16 cellular contexts compared by ENCODE assay signal in genomic region chr4:31097999-31098398, GRCh38.
DNase-seq lines count a peak whose midpoint lies in the region; ATAC-seq and TF ChIP-seq lines count a peak whose summit lies in the region.
"Had no signal": no experiment of that assay in that cellular context is flagged by ENCODE, and none has a peak within 500 bp of the region (broad histone marks: within the 10 kb centered on the region; RNA-seq: fewer than 3 reads in every experiment).

No MANE protein-coding gene starts in this region.

- no peak overlapping the region for H3K27ac Mint-ChIP-seq in activated CD4-positive, alpha-beta T cell treated with anti-CD3 and anti-CD28 coated beads, Interleukin-2, amount 10 ng/mL, durations not matched to agents 7 days and 5 days
- H3K27ac Mint-ChIP-seq: CD4-positive, alpha-beta memory T cell had no signal

- H3K9me2 ChIP-seq in HCT116 (ENCODE audit: insufficient read depth) (no peaks in the 10 kb centered on the region), SU-DHL-6 (replicated peaks; ENCODE audit: insufficient read depth, low read length) (no peaks in the 10 kb centered on the region)

- H3K27ac ChIP-seq in HCT116 (ENCODE audit: low read depth, low read length) (peak overlapping the region; percentile 90; the same call in 1 of the 2 replicates), SU-DHL-6 (ENCODE audit: low read depth, low read length) (no peak overlapping the region)
- H3K27ac ChIP-seq: GM23248 had no signal

- H3K36me3 Mint-ChIP-seq in activated CD4-positive, alpha-beta T cell treated with anti-CD3 and anti-CD28 coated beads, Interleukin-2, amount 10 ng/mL, durations not matched to agents 7 days and 5 days (ENCODE audit: low read depth): no peaks in the 10 kb centered on the region
- H3K36me3 Mint-ChIP-seq: CD4-positive, alpha-beta memory T cell had no signal

- intact Hi-C loops in HCT116 (cut with micrococcal nuclease): no loop called here

- ATAC-seq in HCT116: no peak
- no peak for ATAC-seq in activated CD4-positive, CD25-positive, alpha-beta regulatory T cell treated with anti-CD3 and anti-CD28 coated beads, Interleukin-2, amount 50 U/mL, for 24 hours

- no peaks in the 10 kb centered on the region for H3K27me3 Mint-ChIP-seq in activated CD4-positive, alpha-beta T cell treated with anti-CD3 and anti-CD28 coated beads, Interleukin-2, amount 10 ng/mL, durations not matched to agents 7 days and 5 days
- H3K27me3 Mint-ChIP-seq: CD4-positive, alpha-beta memory T cell had no signal

- H3K4me3 Mint-ChIP-seq in activated CD4-positive, alpha-beta T cell treated with anti-CD3 and anti-CD28 coated beads, Interleukin-2, amount 10 ng/mL, durations not matched to agents 7 days and 5 days: no peak overlapping the region
- H3K4me3 Mint-ChIP-seq: CD4-positive, alpha-beta memory T cell had no signal

- H3K27me3 ChIP-seq in HCT116 (ENCODE audit: insufficient read depth, low read length) (no peaks in the 10 kb centered on the region), SU-DHL-6 (ENCODE audit: low read length) (no peaks in the 10 kb centered on the region)

- CTCF ChIA-PET in HCT116 (lab: Charles Lee): no interaction called here
- CTCF ChIA-PET in activated CD4-positive, alpha-beta T cell treated with anti-CD3 and anti-CD28 coated beads, Interleukin-2, amount 10 ng/mL, durations not matched to agents 7 days and 5 days (lab: Charles Lee): no interaction called here

- no peaks in the 10 kb centered on the region for H3F3A ChIP-seq in SU-DHL-6 (ENCODE audit: insufficient read depth)

- H3K4me1 ChIP-seq in HCT116 (ENCODE audit: control insufficient read depth in 1 of 2, insufficient read depth in 2 of 2, low read length in 2 of 2): peaks cover 75 to 90% of the 10 kb centered on the region in 2 experiments

- H3K4me3 ChIP-seq in HCT116 (replicated peaks in 1 of 2; ENCODE audit: low read depth in 1 of 2, low read length in 2 of 2) (no peak overlapping the region), SU-DHL-6 (ENCODE audit: insufficient read depth, low read length, poor library complexity, severe bottlenecking) (no peak overlapping the region)
- H3K4me3 ChIP-seq: GM23248 had no signal

- H3K9me3 ChIP-seq in HCT116 (ENCODE audit: control insufficient read depth in 1 of 2, insufficient read depth in 1 of 2, low read depth in 1 of 2, low read length in 2 of 2) (no peaks in the 10 kb centered on the region), SU-DHL-6 (ENCODE audit: insufficient read depth, low read length) (no peaks in the 10 kb centered on the region)

- TF ChIP-seq POLR2A in HCT116 (IDR thresholded peaks at IDR 0.05; ENCODE audit: borderline replicate concordance, extremely low read depth, insufficient read depth, insufficient read length) (no peak), erythroblast (IDR thresholded peaks at IDR 0.05; ENCODE audit: low read length) (no peak)

- H3K9ac ChIP-seq in HCT116 (ENCODE audit: low read length) (no peak overlapping the region), SU-DHL-6 (ENCODE audit: low read length) (no peak overlapping the region)
- H3K9ac ChIP-seq: GM23248 had no signal

- no peaks in the 10 kb centered on the region for H4K20me1 ChIP-seq in HCT116 (ENCODE audit: insufficient read depth)
- H4K20me1 ChIP-seq in SU-DHL-6 (ENCODE audit: low read depth, low read length): no peaks in the 10 kb centered on the region

- H2AFZ ChIP-seq in HCT116 (ENCODE audit: low read depth, low read length, poor library complexity, severe bottlenecking) (no peak overlapping the region), SU-DHL-6 (ENCODE audit: low read depth, low read length, severe bottlenecking) (peak overlapping the region; percentile 28)
- H2AFZ ChIP-seq: GM23248 had no signal

- DNase-seq in HCT116 (ENCODE audit: low read depth, low spot score): no peak
- DNase-seq in foreskin melanocyte: peak; percentile 46
- DNase-seq in activated CD4-positive, alpha-beta T cell treated with anti-CD3 and anti-CD28 coated beads, Interleukin-2, amount 10 ng/mL, durations not matched to agents 7 days and 5 days: no peak
- no peak for DNase-seq in erythroblast (lab: John Stamatoyannopoulos, UW)
- DNase-seq: C1 segment of cervical spinal cord, Calu3, COR-L47, DMS53, DMS79 treated with DMSO at 0.1 percent for 48 hours, GF-D8, GM23248, H7, HCEC 1CT had no signal

- H3K36me3 ChIP-seq in HCT116 (ENCODE audit: control insufficient read depth in 1 of 2, insufficient read depth in 2 of 2, low read length in 2 of 2): peaks cover 0 to 6% of the 10 kb centered on the region in 2 experiments; a peak in 1 of 4 replicates
- H3K36me3 ChIP-seq in SU-DHL-6 (ENCODE audit: low read length): no peaks in the 10 kb centered on the region

- H3K4me1 Mint-ChIP-seq in activated CD4-positive, alpha-beta T cell treated with anti-CD3 and anti-CD28 coated beads, Interleukin-2, amount 10 ng/mL, durations not matched to agents 7 days and 5 days: no peaks in the 10 kb centered on the region
- H3K4me1 Mint-ChIP-seq: CD4-positive, alpha-beta memory T cell had no signal

- no peaks in the 10 kb centered on the region for H3K9me3 Mint-ChIP-seq in activated CD4-positive, alpha-beta T cell treated with anti-CD3 and anti-CD28 coated beads, Interleukin-2, amount 10 ng/mL, durations not matched to agents 7 days and 5 days

- BruUV-seq in HCT116 (replicated peaks; lab: Mats Ljungman, UMichigan): no TSS peak

- POLR2A ChIA-PET in HCT116 (lab: Charles Lee): no interaction called here
- POLR2A ChIA-PET in activated CD4-positive, alpha-beta T cell treated with anti-CD3 and anti-CD28 coated beads, Interleukin-2, amount 10 ng/mL, durations not matched to agents 7 days and 5 days (lab: Charles Lee): no interaction called here

- TF ChIP-seq CTCF in HCT116 (IDR thresholded peaks at IDR 0.05 in 2 of 3, conservative IDR thresholded peaks at IDR 0.05 in 1 of 3; ENCODE audit: borderline replicate concordance in 1 of 3, insufficient read depth in 1 of 3, low read depth in 2 of 3, low read length in 2 of 3): no peak
- no peak for TF ChIP-seq CTCF in SU-DHL-6 (IDR thresholded peaks at IDR 0.05; ENCODE audit: insufficient read depth, low read length, poor library complexity, severe bottlenecking)

- TF ChIP-seq RAD21 in HCT116 (IDR thresholded peaks at IDR 0.05; ENCODE audit: low read depth): no peak

- RAD21 ChIA-PET in HCT116 (lab: Charles Lee; ENCODE audit: low non-redundant PET in 1 of 2, low total read pairs in 2 of 2, uncharacterized antibody in 2 of 2, unreplicated experiment in 2 of 2): no interaction called here

- H3K79me2 ChIP-seq in HCT116 (ENCODE audit: insufficient read depth, low read length): peaks cover 73% of the 10 kb centered on the region
- no peaks in the 10 kb centered on the region for H3K79me2 ChIP-seq in SU-DHL-6 (ENCODE audit: insufficient read depth, low read length)

- H3K4me2 ChIP-seq in HCT116 (ENCODE audit: low read length) (no peak overlapping the region), SU-DHL-6 (ENCODE audit: low read depth, low read length, poor library complexity, severe bottlenecking) (no peak overlapping the region)

TF ChIP-seq in HCT116, 20 proteins besides CTCF, POLR2A, EP300 and RAD21:
- no peak for TF ChIP-seq CEBPB (IDR thresholded peaks at IDR 0.05; ENCODE audit: low read depth)
- TF ChIP-seq, protein P1, sequence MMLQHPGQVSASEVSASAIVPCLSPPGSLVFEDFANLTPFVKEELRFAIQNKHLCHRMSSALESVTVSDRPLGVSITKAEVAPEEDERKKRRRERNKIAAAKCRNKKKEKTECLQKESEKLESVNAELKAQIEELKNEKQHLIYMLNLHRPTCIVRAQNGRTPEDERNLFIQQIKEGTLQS (IDR thresholded peaks at IDR 0.05): no peak
- TF ChIP-seq FOSL1 (IDR thresholded peaks at IDR 0.05; ENCODE audit: low read depth): no peak
- TF ChIP-seq, protein P2, sequence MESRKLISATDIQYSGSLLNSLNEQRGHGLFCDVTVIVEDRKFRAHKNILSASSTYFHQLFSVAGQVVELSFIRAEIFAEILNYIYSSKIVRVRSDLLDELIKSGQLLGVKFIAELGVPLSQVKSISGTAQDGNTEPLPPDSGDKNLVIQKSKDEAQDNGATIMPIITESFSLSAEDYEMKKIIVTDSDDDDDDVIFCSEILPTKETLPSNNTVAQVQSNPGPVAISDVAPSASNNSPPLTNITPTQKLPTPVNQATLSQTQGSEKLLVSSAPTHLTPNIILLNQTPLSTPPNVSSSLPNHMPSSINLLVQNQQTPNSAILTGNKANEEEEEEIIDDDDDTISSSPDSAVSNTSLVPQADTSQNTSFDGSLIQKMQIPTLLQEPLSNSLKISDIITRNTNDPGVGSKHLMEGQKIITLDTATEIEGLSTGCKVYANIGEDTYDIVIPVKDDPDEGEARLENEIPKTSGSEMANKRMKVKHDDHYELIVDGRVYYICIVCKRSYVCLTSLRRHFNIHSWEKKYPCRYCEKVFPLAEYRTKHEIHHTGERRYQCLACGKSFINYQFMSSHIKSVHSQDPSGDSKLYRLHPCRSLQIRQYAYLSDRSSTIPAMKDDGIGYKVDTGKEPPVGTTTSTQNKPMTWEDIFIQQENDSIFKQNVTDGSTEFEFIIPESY (IDR thresholded peaks at IDR 0.05; ENCODE audit: extremely low read depth, insufficient replicate concordance, low read length): no peak
- TF ChIP-seq POLR2AphosphoS5 (IDR thresholded peaks at IDR 0.05; ENCODE audit: low read depth, low read length): no peak
- no peak for TF ChIP-seq SP1 (IDR thresholded peaks at IDR 0.05; ENCODE audit: low read depth)
- no peak for TF ChIP-seq CBX3 (IDR thresholded peaks at IDR 0.05; ENCODE audit: low read depth)
- TF ChIP-seq SIN3A (IDR thresholded peaks at IDR 0.05; ENCODE audit: low read depth): no peak
- no peak for TF ChIP-seq ELF1 (IDR thresholded peaks at IDR 0.05; ENCODE audit: borderline replicate concordance, low read depth)
- no peak for TF ChIP-seq ZFX (IDR thresholded peaks at IDR 0.05)
- no peak for TF ChIP-seq EGR1 (IDR thresholded peaks at IDR 0.05; ENCODE audit: low read depth)
- TF ChIP-seq ZNF274 (IDR thresholded peaks at IDR 0.05; ENCODE audit: low read depth, low read length): no peak
- TF ChIP-seq MAX (IDR thresholded peaks at IDR 0.05): no peak
- no peak for TF ChIP-seq YY1 (IDR thresholded peaks at IDR 0.05; ENCODE audit: extremely low read depth, insufficient replicate concordance, low read depth, low read length)
